ENCODE assay signal across 8 cellular contexts in the genomic region with DNA sequence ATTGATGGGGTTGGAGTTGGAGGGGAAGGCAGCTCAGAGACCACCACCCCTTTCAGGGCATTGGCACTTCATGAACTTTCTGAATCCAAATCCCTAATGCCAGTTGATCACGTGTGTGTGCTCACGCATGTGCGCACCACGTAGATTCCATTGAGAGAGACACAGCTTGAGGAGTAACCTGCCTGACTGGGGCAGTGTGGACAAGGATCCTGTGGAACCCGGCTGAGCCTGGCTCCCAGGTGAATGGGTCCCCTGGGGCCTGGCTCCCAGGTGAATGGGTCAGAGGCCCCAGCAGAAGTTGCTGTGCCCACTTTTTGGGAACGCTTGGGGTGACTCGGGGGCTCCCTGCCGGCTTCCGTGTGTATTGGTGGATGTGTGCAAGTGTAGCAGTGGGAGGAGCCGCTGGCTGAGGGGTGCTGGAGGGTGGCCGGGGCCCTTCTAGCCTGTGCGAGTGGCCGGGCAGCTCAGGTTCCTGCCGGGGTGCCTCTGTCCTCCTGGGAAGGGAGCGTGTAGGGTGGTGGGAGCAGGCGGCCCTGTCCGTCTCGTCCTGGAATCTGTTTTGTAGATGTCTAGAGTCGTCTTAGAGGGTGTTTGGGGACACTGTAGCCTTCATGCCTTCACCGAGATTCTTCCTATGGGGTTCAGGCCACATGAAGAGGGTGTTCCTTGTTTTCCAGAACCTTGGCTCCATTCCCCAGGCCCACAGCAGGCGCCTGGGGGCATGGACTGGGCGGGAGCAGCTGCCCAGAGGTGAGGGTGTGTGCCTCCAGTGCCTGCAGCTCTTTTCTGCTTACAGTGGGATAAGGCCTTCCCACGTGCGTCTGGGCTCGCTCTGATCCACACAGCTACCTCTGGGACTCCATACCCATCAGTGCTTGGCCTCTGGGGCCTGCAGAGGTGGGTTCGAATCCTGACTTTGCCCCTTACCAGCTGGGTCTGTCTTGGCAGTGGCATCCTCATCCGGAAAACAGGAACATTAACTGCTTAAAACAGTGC. TPM values are rescaled to one million over a fixed set of nuclear protein-coding genes. Genes with fewer than 3 reads are reported as not detected.
DNase-seq lines count a peak whose midpoint lies in the region; ATAC-seq and TF ChIP-seq lines count a peak whose summit lies in the region.

No MANE protein-coding gene starts in this region.

- DNase-seq in activated naive CD4-positive, alpha-beta T cell treated with Interleukin-2 at 50 U/mL for 16 hours, result no peak
- DNase-seq in central memory CD8-positive, alpha-beta T cell (ENCODE audit: low spot score in 2 of 2), result no peak
- DNase-seq in naive B cell (no peak), uterus (no peak), foreskin melanocyte (no peak)

- H3K27ac ChIP-seq in uterus, result peak overlapping the region; percentile 78 to 83

- no peak for TF ChIP-seq CTCF in uterus (IDR thresholded peaks at IDR 0.05)

- no peak for ATAC-seq in central memory CD8-positive, alpha-beta T cell (replicated peaks; ENCODE audit: extremely low read depth, poor library complexity, severe bottlenecking)
- no peak for ATAC-seq in naive B cell (ENCODE audit: low read depth in 2 of 2)
- no peak for ATAC-seq in GM18858 (IDR thresholded peaks at IDR 0.05; ENCODE audit: unreplicated experiment)
- no peak for ATAC-seq in GM19328 (IDR thresholded peaks at IDR 0.05; ENCODE audit: unreplicated experiment)

- no peaks in the 10 kb centered on the region for H3K36me3 ChIP-seq in uterus

- H3K9me3 Mint-ChIP-seq in activated naive CD4-positive, alpha-beta T cell treated with anti-CD3 and anti-CD28 coated beads, Interleukin-2, amount 50 U/mL, for 24 hours, result no peaks in the 10 kb centered on the region
- no peaks in the 10 kb centered on the region for H3K9me3 Mint-ChIP-seq in central memory CD8-positive, alpha-beta T cell
- no peaks in the 10 kb centered on the region for H3K9me3 Mint-ChIP-seq in naive B cell

- peaks cover 0 to 27% of the 10 kb centered on the region in 2 donors for H3K4me1 ChIP-seq in uterus

- H3K9me3 ChIP-seq in uterus, result no peaks in the 10 kb centered on the region

- no peak for TF ChIP-seq POLR2A in uterus (IDR thresholded peaks at IDR 0.05)

- H3K27ac Mint-ChIP-seq in activated naive CD4-positive, alpha-beta T cell treated with anti-CD3 and anti-CD28 coated beads, Interleukin-2, amount 50 U/mL, for 24 hours, result peak overlapping the region; percentile 80
- H3K27ac Mint-ChIP-seq in central memory CD8-positive, alpha-beta T cell (ENCODE audit: low read depth), result peak overlapping the region; percentile 86
- peak overlapping the region; percentile 99 to 100 (median 100) for H3K27ac Mint-ChIP-seq in naive B cell

- peak overlapping the region in 1 of 2 donors; percentile 3 for H3K4me3 ChIP-seq in uterus

- H3K4me3 Mint-ChIP-seq in activated naive CD4-positive, alpha-beta T cell treated with anti-CD3 and anti-CD28 coated beads, Interleukin-2, amount 50 U/mL, for 24 hours, result peak overlapping the region; percentile 93
- H3K4me3 Mint-ChIP-seq in central memory CD8-positive, alpha-beta T cell, result peak overlapping the region; percentile 83
- H3K4me3 Mint-ChIP-seq in naive B cell, result peak overlapping the region; percentile 82 to 98 (median 95)

- no peaks in the 10 kb centered on the region for H3K27me3 Mint-ChIP-seq in activated naive CD4-positive, alpha-beta T cell treated with anti-CD3 and anti-CD28 coated beads, Interleukin-2, amount 50 U/mL, for 24 hours
- no peaks in the 10 kb centered on the region for H3K27me3 Mint-ChIP-seq in central memory CD8-positive, alpha-beta T cell
- no peaks in the 10 kb centered on the region for H3K27me3 Mint-ChIP-seq in naive B cell

- peaks cover 17% of the 10 kb centered on the region for H3K36me3 Mint-ChIP-seq in activated naive CD4-positive, alpha-beta T cell treated with anti-CD3 and anti-CD28 coated beads, Interleukin-2, amount 50 U/mL, for 24 hours
- H3K36me3 Mint-ChIP-seq in central memory CD8-positive, alpha-beta T cell (ENCODE audit: insufficient read depth), result peaks cover 83% of the 10 kb centered on the region
- H3K36me3 Mint-ChIP-seq in naive B cell, result peaks cover 7 to 26% of the 10 kb centered on the region in 2 donors

- H3K4me1 Mint-ChIP-seq in activated naive CD4-positive, alpha-beta T cell treated with anti-CD3 and anti-CD28 coated beads, Interleukin-2, amount 50 U/mL, for 24 hours, result peaks cover 77% of the 10 kb centered on the region
- H3K4me1 Mint-ChIP-seq in central memory CD8-positive, alpha-beta T cell, result peaks cover 65% of the 10 kb centered on the region
- H3K4me1 Mint-ChIP-seq in naive B cell, result peaks cover 60 to 79% (median 74%) of the 10 kb centered on the region in 3 donors

- intact Hi-C loops in uterus (cut with DNase I; ENCODE audit: low total_unique reads), result loop anchor here (5.0 kb wide), 1 partner anchor 98 kb away; no protein-coding TSS in a partner anchor

- H3K27me3 ChIP-seq in uterus, result no peaks in the 10 kb centered on the region

RNA-seq across cellular contexts. Expression of gene RBM38, which starts 3.2 kb away (rescaled TPM):
- polyA plus RNA-seq in naive B cell (ENCODE audit: low read depth in 6 of 6), result 100 to 1,000 TPM in 5 of 6 donors, 10 to 100 TPM in 1; 80.1 to 189 (median 157) TPM
- total RNA-seq in uterus, result 10 to 100 TPM in 2 of 4 donors, 1 to 10 TPM in 2; 1.2 to 48.6 (median 8.8) TPM

RNA-seq across cellular contexts. Expression of gene RAE1, which starts 43.3 kb away (rescaled TPM):
- polyA plus RNA-seq in naive B cell (ENCODE audit: low read depth in 6 of 6), result 10 to 100 TPM; 31.1 to 55.1 (median 39.8) TPM
- 10 to 100 TPM; 23.4 to 72.0 (median 36.0) TPM for total RNA-seq in uterus
